ENCODE assay signal across 24 cellular contexts in the genomic region with DNA sequence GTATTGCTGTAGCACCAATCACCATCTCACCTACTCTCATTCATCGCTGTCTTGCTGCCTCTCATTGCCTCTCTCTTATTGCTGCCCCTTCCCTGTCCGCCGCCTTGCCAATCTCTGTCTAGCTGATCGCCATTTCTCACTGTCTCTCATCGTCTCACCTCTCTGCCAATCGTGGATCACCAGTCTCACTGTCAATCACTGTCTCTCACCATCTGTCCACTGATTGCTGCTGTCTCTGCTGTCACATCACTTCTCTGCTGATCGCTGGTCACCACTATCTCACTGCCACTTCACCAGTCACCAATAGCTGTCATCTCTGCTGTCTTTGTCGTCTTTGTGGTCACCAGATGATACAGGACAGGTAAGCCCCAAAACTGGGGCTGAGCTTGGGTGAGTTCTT. TPM values are rescaled to one million over a fixed set of nuclear protein-coding genes. Genes with fewer than 3 reads are reported as not detected.
DNase-seq lines count a peak whose midpoint lies in the region; ATAC-seq, FAIRE-seq and TF ChIP-seq lines count a peak whose summit lies in the region.
"Had no signal": no experiment of that assay in that cellular context is flagged by ENCODE, and none has a peak within 500 bp of the region (broad histone marks: within the 10 kb centered on the region; RNA-seq: fewer than 3 reads in every experiment).

No MANE protein-coding gene starts in this region.

- DNase-seq in NCI-H82 (lab: John Stamatoyannopoulos, UW), result peak; percentile 36
- DNase-seq in NCI-H82 treated with DMSO at 0.1 percent for 48 hours (lab: John Stamatoyannopoulos, UW; ENCODE audit: unreplicated experiment), result no peak
- DNase-seq in HTR-8/SVneo (ENCODE audit: insufficient read length, low spot score), result no peak
- peak; percentile 42 for DNase-seq in esophagus muscularis mucosa (ENCODE audit: extremely low spot score)
- DNase-seq in NCI-H2107 treated with DMSO at 0.1 percent for 48 hours (lab: John Stamatoyannopoulos, UW; ENCODE audit: unreplicated experiment), result no peak
- DNase-seq in naive thymus-derived CD8-positive, alpha-beta T cell, result no peak
- DNase-seq: AML-193; Caco-2; Calu3; CD4-positive, alpha-beta T cell; CD8-positive, alpha-beta T cell; DMS79 treated with DMSO at 0.1 percent for 48 hours; GF-D8 had no signal

- H3K4me3 ChIP-seq in esophagus muscularis mucosa, result no peak overlapping the region
- H3K4me3 ChIP-seq: A549; BLaER1 treated with 17β-estradiol and CSF1 and Interleukin-3, amounts not matched to agents 10 nM and 100 nM had no signal

- TF ChIP-seq POLR2A in esophagus muscularis mucosa (IDR thresholded peaks at IDR 0.05; ENCODE audit: low read depth), result no peak

- FAIRE-seq in HTR-8/SVneo (lab: Jason Lieb, UNC), result peak; percentile 89
- FAIRE-seq: A549, D721Med, G401.6, GM12891, GM19239 had no signal

- H3K27me3 Mint-ChIP-seq in naive thymus-derived CD8-positive, alpha-beta T cell, result peaks cover 5 to 26% (median 10%) of the 10 kb centered on the region in 5 donors

- no peaks in the 10 kb centered on the region for H3K9me3 ChIP-seq in esophagus muscularis mucosa

- no peak for ATAC-seq in naive thymus-derived CD8-positive, alpha-beta T cell
- ATAC-seq: A549; CD8-positive, alpha-beta T cell had no signal

- no peaks in the 10 kb centered on the region for H3K36me3 Mint-ChIP-seq in naive thymus-derived CD8-positive, alpha-beta T cell
- H3K36me3 Mint-ChIP-seq: CD8-positive, alpha-beta T cell had no signal

- H3K36me3 ChIP-seq in esophagus muscularis mucosa, result no peaks in the 10 kb centered on the region
- H3K36me3 ChIP-seq: BLaER1 treated with 17β-estradiol and CSF1 and Interleukin-3, amounts not matched to agents 10 nM and 100 nM had no signal

- no peaks in the 10 kb centered on the region for H3K4me1 ChIP-seq in esophagus muscularis mucosa
- H3K4me1 ChIP-seq: A549; BLaER1 treated with 17β-estradiol and CSF1 and Interleukin-3, amounts not matched to agents 10 nM and 100 nM; Caco-2 had no signal

- no peak overlapping the region for H3K27ac Mint-ChIP-seq in naive thymus-derived CD8-positive, alpha-beta T cell
- H3K27ac Mint-ChIP-seq: B cell; CD4-positive, alpha-beta T cell; CD8-positive, alpha-beta T cell had no signal

- WGBS in esophagus muscularis mucosa, result 87% methylated on average over 8 of the region's 8 CpGs

- no peak overlapping the region for H3K27ac ChIP-seq in esophagus muscularis mucosa (replicated peaks in 1 of 4)
- H3K27ac ChIP-seq: 22Rv1; A549; BLaER1 treated with 17β-estradiol and CSF1 and Interleukin-3, amounts not matched to agents 10 nM and 100 nM; C4-2B had no signal

- intact Hi-C loops in esophagus muscularis mucosa (cut with DNase I), result no loop called here

- TF ChIP-seq CTCF in esophagus muscularis mucosa (IDR thresholded peaks at IDR 0.05), result no peak

- peaks cover 0 to 24% (median 0%) of the 10 kb centered on the region in 4 donors for H3K27me3 ChIP-seq in esophagus muscularis mucosa
- H3K27me3 ChIP-seq: BLaER1 treated with 17β-estradiol and CSF1 and Interleukin-3, amounts not matched to agents 10 nM and 100 nM had no signal

- peak overlapping the region in 1 of 10 donors; percentile 8 for H3K4me3 Mint-ChIP-seq in naive thymus-derived CD8-positive, alpha-beta T cell
- H3K4me3 Mint-ChIP-seq: B cell; CD4-positive, alpha-beta T cell; CD8-positive, alpha-beta T cell had no signal

- no peak for TF ChIP-seq EP300 in esophagus muscularis mucosa (IDR thresholded peaks at IDR 0.05)

- POLR2A ChIA-PET in naive thymus-derived CD8-positive, alpha-beta T cell (lab: Charles Lee), result no interaction called here

- H3K4me1 Mint-ChIP-seq in naive thymus-derived CD8-positive, alpha-beta T cell, result peaks cover 0 to 1% (median 0%) of the 10 kb centered on the region in 4 donors

- no peaks in the 10 kb centered on the region for H3K9me3 Mint-ChIP-seq in naive thymus-derived CD8-positive, alpha-beta T cell
- H3K9me3 Mint-ChIP-seq: CD4-positive, alpha-beta T cell; CD8-positive, alpha-beta T cell had no signal

RNA-seq across cellular contexts. Expression of a gene that starts 20.6 kb away (rescaled TPM):
- 100 to 1,000 TPM in 1 of 4 donors, 10 to 100 TPM in 3; 72.1 to 137 (median 80.9) TPM for total RNA-seq in esophagus muscularis mucosa
- total RNA-seq in naive thymus-derived CD8-positive, alpha-beta T cell, result 10 to 100 TPM; 62.0 to 69.9 TPM
- polyA plus RNA-seq in naive thymus-derived CD8-positive, alpha-beta T cell, result 10 to 100 TPM; 73.4 to 99.0 (median 98.2) TPM

RNA-seq across cellular contexts. Expression of a gene that starts 29.1 kb away (rescaled TPM):
- 10 to 100 TPM; 66.4 to 77.1 (median 68.3) TPM for total RNA-seq in esophagus muscularis mucosa
- total RNA-seq in naive thymus-derived CD8-positive, alpha-beta T cell, result 100 to 1,000 TPM; 105 to 125 TPM
- 10 to 100 TPM; 38.0 to 57.3 (median 54.0) TPM for polyA plus RNA-seq in naive thymus-derived CD8-positive, alpha-beta T cell

RNA-seq across cellular contexts. Expression of a gene that starts 39.6 kb away (rescaled TPM):
- total RNA-seq in esophagus muscularis mucosa, result 10 to 100 TPM; 15.0 to 28.0 (median 24.2) TPM
- 10 to 100 TPM; 25.5 to 25.8 TPM for total RNA-seq in naive thymus-derived CD8-positive, alpha-beta T cell
- 10 to 100 TPM in 2 of 3 donors, 1 to 10 TPM in 1; 8.6 to 15.2 (median 10.2) TPM for polyA plus RNA-seq in naive thymus-derived CD8-positive, alpha-beta T cell

RNA-seq across cellular contexts. Expression of a gene that starts 45.7 kb away (rescaled TPM):
- total RNA-seq in esophagus muscularis mucosa, result not detected
- not detected for total RNA-seq in naive thymus-derived CD8-positive, alpha-beta T cell
- not detected for polyA plus RNA-seq in naive thymus-derived CD8-positive, alpha-beta T cell
- total RNA-seq: A172 had no signal
- polyA plus RNA-seq: A549, BJ had no signal

Comparison
In these comparisons a context has a peak if more than half of its experiments do, and no peak if none do; other contexts are left out.
1. DNase-seq: peak in NCI-H82 (single experiment) and esophagus muscularis mucosa (single experiment); none in NCI-H82 treated with DMSO at 0.1 percent for 48 hours (single experiment), HTR-8/SVneo (single experiment), NCI-H2107 treated with DMSO at 0.1 percent for 48 hours (single experiment) and naive thymus-derived CD8-positive, alpha-beta T cell (0 of 10).